Comparison of ENCODE assay signal across 7 cellular contexts in the genomic region with DNA sequence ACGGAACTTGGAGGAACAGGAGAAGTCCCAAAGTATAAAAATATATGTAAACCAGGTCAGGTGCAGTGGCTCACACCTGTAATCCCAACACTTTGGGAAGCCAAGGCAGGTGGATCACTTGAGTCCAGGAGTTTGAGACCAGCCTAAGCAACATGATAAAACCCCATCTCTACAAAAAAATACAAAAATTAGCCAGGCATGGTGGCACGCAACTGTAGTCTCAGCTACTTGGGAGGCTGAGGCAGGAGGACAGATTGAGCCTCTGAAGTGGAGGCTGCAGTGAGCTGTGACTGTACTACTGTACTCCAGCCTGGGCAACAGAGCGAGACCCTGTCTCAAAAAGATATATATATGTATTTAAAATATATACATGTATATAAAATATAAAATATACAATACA.
DNase-seq lines count a peak whose midpoint lies in the region; ATAC-seq and TF ChIP-seq lines count a peak whose summit lies in the region.
"Not testable (repeated sequence)": the region's sequence is repeated elsewhere in the genome, so short reads cannot be mapped to it uniquely, and the experiment has no call there.

No MANE protein-coding gene starts in this region.

- not testable (repeated sequence) for TF ChIP-seq CTCF in WTC11 (IDR thresholded peaks at IDR 0.05); esophagus muscularis mucosa (IDR thresholded peaks at IDR 0.05); right atrium auricular region (IDR thresholded peaks at IDR 0.05); lower lobe of right lung (IDR thresholded peaks at IDR 0.05); tibial artery (IDR thresholded peaks at IDR 0.05)

- not testable (repeated sequence) for ATAC-seq in CD4-positive, CD25-positive, alpha-beta regulatory T cell (ENCODE audit: low read depth in 2 of 2); WTC11; lower lobe of right lung

- not testable (repeated sequence) for H3K36me3 ChIP-seq in CD4-positive, CD25-positive, alpha-beta regulatory T cell (ENCODE audit: control insufficient read depth, insufficient read depth, low read length); esophagus muscularis mucosa; right atrium auricular region; lower lobe of right lung; tibial artery

- not testable (repeated sequence) for H3K36me3 Mint-ChIP-seq in CD4-positive, CD25-positive, alpha-beta regulatory T cell; WTC11

- not testable (repeated sequence) for TF ChIP-seq POLR2A in esophagus muscularis mucosa (IDR thresholded peaks at IDR 0.05; ENCODE audit: low read depth)

- POLR2A ChIA-PET in WTC11 (lab: Charles Lee), result not testable (repeated sequence)

- H3K27me3 ChIP-seq in CD4-positive, CD25-positive, alpha-beta regulatory T cell (ENCODE audit: control insufficient read depth, insufficient read depth, low read length); esophagus muscularis mucosa; right atrium auricular region; lower lobe of right lung (ENCODE audit: low read depth); tibial artery: not testable (repeated sequence)

- H3K4me1 ChIP-seq in CD4-positive, CD25-positive, alpha-beta regulatory T cell (ENCODE audit: control insufficient read depth, insufficient read depth, low read length, poor library complexity, severe bottlenecking), result peaks cover 76% of the 10 kb centered on the region
- peaks cover 69 to 83% (median 78%) of the 10 kb centered on the region in 4 donors for H3K4me1 ChIP-seq in esophagus muscularis mucosa
- H3K4me1 ChIP-seq in right atrium auricular region, result peaks cover 0 to 83% of the 10 kb centered on the region in 2 donors
- peaks cover 68% of the 10 kb centered on the region for H3K4me1 ChIP-seq in lower lobe of right lung
- peaks cover 0 to 45% (median 34%) of the 10 kb centered on the region in 4 donors for H3K4me1 ChIP-seq in tibial artery

- 88% methylated on average over 3 of the region's 3 CpGs for WGBS in esophagus muscularis mucosa

- peak overlapping the region; percentile 70 for H3K27ac ChIP-seq in CD4-positive, CD25-positive, alpha-beta regulatory T cell (ENCODE audit: insufficient read depth, low read length, poor library complexity, severe bottlenecking)
- H3K27ac ChIP-seq in esophagus muscularis mucosa (replicated peaks in 1 of 4), result peak overlapping the region; percentile 75 to 90 (median 88)
- peak overlapping the region; percentile 82 to 86 for H3K27ac ChIP-seq in right atrium auricular region
- H3K27ac ChIP-seq in lower lobe of right lung, result peak overlapping the region; percentile 71
- peak overlapping the region in 13 of 21 experiments; percentile 48 to 83 (median 74) for H3K27ac ChIP-seq in skin epidermis
- peak overlapping the region; percentile 84 for H3K27ac ChIP-seq in tibial artery

- not testable (repeated sequence) for TF ChIP-seq EP300 in esophagus muscularis mucosa (IDR thresholded peaks at IDR 0.05)

- CTCF ChIA-PET in WTC11 (lab: Charles Lee), result interaction anchor here (1.1 kb wide), 1 partner anchor 31 kb away, joined by 3 read pairs; no protein-coding TSS in a partner anchor

- not testable (repeated sequence) for DNase-seq in CD4-positive, CD25-positive, alpha-beta regulatory T cell; WTC11 (ENCODE audit: low spot score); esophagus muscularis mucosa (ENCODE audit: extremely low spot score); right atrium auricular region (ENCODE audit: low spot score); lower lobe of right lung; tibial artery

- H3K4me3 Mint-ChIP-seq in CD4-positive, CD25-positive, alpha-beta regulatory T cell, result peak overlapping the region in 1 of 4 donors; percentile 37
- not testable (repeated sequence) for H3K4me3 Mint-ChIP-seq in WTC11

- not testable (repeated sequence) for H3K9me3 ChIP-seq in CD4-positive, CD25-positive, alpha-beta regulatory T cell (ENCODE audit: control insufficient read depth in 2 of 2, low read length in 2 of 2); esophagus muscularis mucosa; right atrium auricular region; lower lobe of right lung; tibial artery

- H3K4me3 ChIP-seq in CD4-positive, CD25-positive, alpha-beta regulatory T cell (ENCODE audit: low read depth, low read length); esophagus muscularis mucosa; right atrium auricular region; lower lobe of right lung; skin epidermis; tibial artery: not testable (repeated sequence)

- intact Hi-C loops in esophagus muscularis mucosa (cut with DNase I); lower lobe of right lung (cut with DNase I); tibial artery (cut with DNase I; ENCODE audit: low total_unique reads): not testable (repeated sequence)

- H3K9me3 Mint-ChIP-seq in CD4-positive, CD25-positive, alpha-beta regulatory T cell; WTC11: not testable (repeated sequence)

- not testable (repeated sequence) for H3K27me3 Mint-ChIP-seq in CD4-positive, CD25-positive, alpha-beta regulatory T cell; WTC11 (ENCODE audit: low read depth)

- peak overlapping the region; percentile 88 to 97 (median 95) for H3K27ac Mint-ChIP-seq in CD4-positive, CD25-positive, alpha-beta regulatory T cell
- not testable (repeated sequence) for H3K27ac Mint-ChIP-seq in WTC11

- peaks cover 12 to 87% (median 62%) of the 10 kb centered on the region in 4 donors for H3K4me1 Mint-ChIP-seq in CD4-positive, CD25-positive, alpha-beta regulatory T cell
- peaks cover 50% of the 10 kb centered on the region for H3K4me1 Mint-ChIP-seq in WTC11

TF ChIP-seq in WTC11, 78 proteins besides CTCF, POLR2A, EP300 and RAD21:
- 0 out of 2 replicates have a peak, but pooled peaks have one; percentile 22 for TF ChIP-seq GTF2I (CRISPR knock-in tag; conservative IDR thresholded peaks at IDR 0.05)
